8 cellular contexts compared by ENCODE assay signal in the genomic region with DNA sequence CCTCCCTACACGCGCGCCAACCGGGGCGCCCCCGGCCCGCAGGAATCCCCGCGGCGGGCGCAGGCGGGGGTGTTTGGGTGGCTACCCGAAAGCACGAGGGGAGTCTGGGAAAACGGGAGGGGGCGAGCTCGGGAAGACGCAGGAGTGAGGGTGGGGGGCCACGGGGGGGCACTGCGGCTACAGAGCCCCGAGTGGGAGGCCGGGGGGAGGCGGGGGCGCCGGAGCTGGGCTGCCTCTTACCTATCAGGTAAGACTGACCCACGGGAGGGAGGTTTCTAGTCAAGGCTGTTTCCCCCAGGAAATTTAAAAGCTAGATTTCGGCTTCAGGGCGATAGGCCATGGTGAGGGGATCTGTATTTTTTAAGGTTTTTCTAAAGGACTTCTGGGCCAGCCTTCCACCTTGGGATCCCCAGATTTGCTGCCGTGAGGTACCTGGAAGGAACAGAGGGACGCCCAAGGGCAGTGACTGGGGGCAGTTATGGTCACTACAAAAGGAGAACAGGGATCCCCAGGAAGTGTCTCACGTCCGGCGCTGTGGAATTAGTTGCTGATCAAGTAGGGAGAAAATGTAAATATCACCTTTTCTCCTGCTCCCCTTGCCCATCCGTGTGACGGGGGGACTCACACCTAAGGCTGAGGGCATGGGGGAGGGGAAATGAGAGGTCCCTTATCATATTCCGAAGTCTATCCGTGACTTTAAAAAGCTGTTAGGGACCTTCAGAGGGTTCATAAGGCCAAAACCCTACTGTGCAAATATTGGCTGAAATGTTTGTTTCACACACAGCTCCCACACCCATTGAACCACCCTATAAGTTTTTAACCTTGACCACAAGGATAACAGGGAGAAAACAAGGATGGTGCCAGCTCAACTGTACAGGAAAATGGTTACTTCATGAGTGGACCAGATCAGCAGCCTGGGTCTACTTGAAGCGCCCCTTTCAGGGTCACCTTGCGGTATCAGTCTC. TPM values are rescaled to one million over a fixed set of nuclear protein-coding genes. Genes with fewer than 3 reads are reported as not detected.
DNase-seq lines count a peak whose midpoint lies in the region; ATAC-seq and TF ChIP-seq lines count a peak whose summit lies in the region.

No MANE protein-coding gene starts in this region.

- H3K4me1 ChIP-seq in OCI-LY3 (ENCODE audit: low read length) (peaks cover 8% of the 10 kb centered on the region; the same call in 1 of the 2 replicates), tibial nerve (peaks cover 0 to 62% (median 21%) of the 10 kb centered on the region in 4 donors)

- TF ChIP-seq EP300 in tibial nerve (IDR thresholded peaks at IDR 0.05) = no peak

- peak overlapping the region; percentile 15 for H3K27ac ChIP-seq in OCI-LY3 (ENCODE audit: low read length)
- peak overlapping the region; percentile 90 to 91 for H3K27ac ChIP-seq in coronary artery
- H3K27ac ChIP-seq in tibial nerve = peak overlapping the region; percentile 78 to 94 (median 86)

- TF ChIP-seq POLR2A in tibial nerve (IDR thresholded peaks at IDR 0.05) = no peak

- H3K4me3 Mint-ChIP-seq in memory B cell = peak overlapping the region; percentile 89

- peaks cover 2% of the 10 kb centered on the region for H3K27me3 Mint-ChIP-seq in memory B cell

- DNase-seq in DMS 273 (lab: John Stamatoyannopoulos, UW; ENCODE audit: unreplicated experiment) (peak; percentile 65), DMS 273 treated with DMSO at 0.1 percent for 48 hours (lab: John Stamatoyannopoulos, UW) (no peak), coronary artery (ENCODE audit: low spot score) (peak; percentile 78), memory B cell (ENCODE audit: low spot score in 2 of 2) (no peak), tibial nerve (ENCODE audit: low spot score in 2 of 2) (peak in 1 of 2 donors; percentile 16), NCI-H774 (lab: John Stamatoyannopoulos, UW) (no peak), NCI-H2081 treated with DMSO at 0.1 percent for 48 hours (lab: John Stamatoyannopoulos, UW) (no peak)

- peak; percentile 34 for TF ChIP-seq CTCF in OCI-LY3 (IDR thresholded peaks at IDR 0.05; ENCODE audit: low read depth, low read length)
- no peak for TF ChIP-seq CTCF in coronary artery (IDR thresholded peaks at IDR 0.05)
- no peak for TF ChIP-seq CTCF in tibial nerve (IDR thresholded peaks at IDR 0.05)

- no peaks in the 10 kb centered on the region for H3K36me3 ChIP-seq in OCI-LY3 (replicated peaks; ENCODE audit: low read depth, low read length)
- H3K36me3 ChIP-seq in tibial nerve = peaks cover 0 to 23% (median 0%) of the 10 kb centered on the region in 3 donors

- H3K27ac Mint-ChIP-seq in memory B cell = no peak overlapping the region

- H4K20me1 ChIP-seq in OCI-LY3 (ENCODE audit: insufficient read depth, low read length) = no peaks in the 10 kb centered on the region

- peaks cover 3% of the 10 kb centered on the region; the same call in 1 of the 2 replicates for H3K27me3 ChIP-seq in OCI-LY3 (ENCODE audit: low read depth, low read length)
- no peaks in the 10 kb centered on the region for H3K27me3 ChIP-seq in tibial nerve

- ATAC-seq in memory B cell (ENCODE audit: low read depth) = no peak

- H3K4me1 Mint-ChIP-seq in memory B cell = peaks cover 16% of the 10 kb centered on the region

- WGBS in tibial nerve, 2 donors = 9 to 15% methylated on average over 15 to 39 of the region's 39 CpGs

- H3K4me3 ChIP-seq in OCI-LY3 (ENCODE audit: low read length) (peak overlapping the region; percentile 96), coronary artery (peak overlapping the region; percentile 86), tibial nerve (peak overlapping the region; percentile 67 to 93 (median 84))

- H3K9me3 ChIP-seq in OCI-LY3 (ENCODE audit: insufficient read depth, low read length) (no peaks in the 10 kb centered on the region), tibial nerve (no peaks in the 10 kb centered on the region)

- peak overlapping the region; percentile 80 for H3K9ac ChIP-seq in OCI-LY3 (ENCODE audit: low read length)

- peak overlapping the region; percentile 69 for H2AFZ ChIP-seq in OCI-LY3 (ENCODE audit: low read depth, low read length)

- no peaks in the 10 kb centered on the region for H3K36me3 Mint-ChIP-seq in memory B cell

- H3K9me3 Mint-ChIP-seq in memory B cell = no peaks in the 10 kb centered on the region

- no peaks in the 10 kb centered on the region for H3K79me2 ChIP-seq in OCI-LY3 (ENCODE audit: low read length)

- H3K4me2 ChIP-seq in OCI-LY3 (ENCODE audit: low read length) = peak overlapping the region; percentile 96

RNA-seq across cellular contexts. Expression of a gene that starts 0.6 kb away (rescaled TPM):
- 10 to 100 TPM in 3 of 4 donors, 1 to 10 TPM in 1; 9.4 to 11.7 (median 11.2) TPM for total RNA-seq in tibial nerve

RNA-seq across cellular contexts. Expression of a gene that starts 35.6 kb away (rescaled TPM):
- 10 to 100 TPM; 14.9 to 29.4 (median 25.0) TPM for total RNA-seq in tibial nerve

Comparison
In these comparisons a context has a peak if more than half of its experiments do, and no peak if none do; other contexts are left out.
1. DNase-seq: peak in DMS 273 (single experiment) and coronary artery (single experiment); none in DMS 273 treated with DMSO at 0.1 percent for 48 hours (single experiment), memory B cell (0 of 2), NCI-H774 (single experiment) and NCI-H2081 treated with DMSO at 0.1 percent for 48 hours (single experiment).
2. H3K27ac ChIP-seq: peak in every context shown above with its lines; median percentile 90 in coronary artery; 86 in tibial nerve; 15 in OCI-LY3.
3. Peak in every context shown above with its lines, with median percentiles within 50 percentile points of each other: H3K4me3 ChIP-seq.